In the genomic region with DNA sequence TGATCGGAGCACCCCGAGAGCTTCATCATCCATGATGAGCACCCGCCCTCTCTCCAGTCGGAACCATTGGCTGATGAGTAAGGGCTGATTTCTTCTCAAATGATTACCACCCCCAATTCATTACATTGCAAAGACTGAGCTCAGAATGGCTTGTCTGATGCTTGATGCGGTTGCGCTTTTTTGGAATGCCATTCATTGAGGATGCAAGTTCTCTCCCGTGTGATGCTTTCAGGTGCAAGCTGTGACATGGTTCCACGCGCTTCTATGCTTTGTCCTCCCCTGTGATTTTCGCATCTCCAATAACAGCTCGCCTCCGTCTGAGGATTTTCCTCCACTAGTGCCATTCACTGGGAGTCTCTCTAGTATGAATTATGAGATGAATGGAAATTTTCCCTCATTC, we compare ENCODE assay signal across 7 cellular contexts. TPM values are rescaled to one million over a fixed set of nuclear protein-coding genes. Genes with fewer than 3 reads are reported as not detected.
"Had no signal": no experiment of that assay in that cellular context is flagged by ENCODE, and none has a peak within 500 bp of the region (broad histone marks: within the 10 kb centered on the region; RNA-seq: fewer than 3 reads in every experiment).

No MANE protein-coding gene starts in this region.

RNA-seq across cellular contexts. Expression of a gene that starts 43.0 kb away (rescaled TPM):
- total RNA-seq: GM23248, GM23338, H1, H7, H9, HFFc6 had no signal
- polyA plus RNA-seq: GM23248, GM23338, H1 had no signal

RNA-seq across cellular contexts. Expression of a gene that starts 58.4 kb away (rescaled TPM):
- total RNA-seq: GM23338, H1, H4, H7, H9, HFFc6 had no signal
- polyA plus RNA-seq: GM23338, H1 had no signal
